In genomic region chr21:44485254-44485793, GRCh38 we compare ENCODE assay signal across 10 cellular contexts. TPM values are rescaled to one million over a fixed set of nuclear protein-coding genes. Genes with fewer than 3 reads are reported as not detected.
DNase-seq lines count a peak whose midpoint lies in the region; ATAC-seq lines count a peak whose summit lies in the region.
"Had no signal": no experiment of that assay in that cellular context is flagged by ENCODE, and none has a peak within 500 bp of the region (broad histone marks: within the 10 kb centered on the region; RNA-seq: fewer than 3 reads in every experiment).

No MANE protein-coding gene starts in this region.

- H3K9me3 Mint-ChIP-seq in activated naive CD4-positive, alpha-beta T cell treated with anti-CD3 and anti-CD28 coated beads, Interleukin-2, amount 10 ng/mL, durations not matched to agents 7 days and 5 days = peaks cover 3% of the 10 kb centered on the region
- H3K9me3 Mint-ChIP-seq in activated T-helper 17 cell treated with anti-CD3 and anti-CD28 coated beads, Interleukin-2, amount 50 U/mL, for 72 hours = no peaks in the 10 kb centered on the region

- CTCF ChIA-PET in activated naive CD4-positive, alpha-beta T cell treated with anti-CD3 and anti-CD28 coated beads, Interleukin-2, amount 10 ng/mL, durations not matched to agents 7 days and 5 days (lab: Charles Lee) = interaction anchor here (0.7 kb wide), 1 partner anchor 9 kb away, joined by 3 read pairs; no protein-coding TSS in a partner anchor

- H3K36me3 Mint-ChIP-seq in activated naive CD4-positive, alpha-beta T cell treated with anti-CD3 and anti-CD28 coated beads, Interleukin-2, amount 10 ng/mL, durations not matched to agents 7 days and 5 days = no peaks in the 10 kb centered on the region
- no peaks in the 10 kb centered on the region for H3K36me3 Mint-ChIP-seq in activated T-helper 17 cell treated with anti-CD3 and anti-CD28 coated beads, Interleukin-2, amount 50 U/mL, for 72 hours (ENCODE audit: low read depth)

- no peak overlapping the region for H3K27ac Mint-ChIP-seq in activated naive CD4-positive, alpha-beta T cell treated with anti-CD3 and anti-CD28 coated beads, Interleukin-2, amount 10 ng/mL, durations not matched to agents 7 days and 5 days
- H3K27ac Mint-ChIP-seq in activated T-helper 17 cell treated with anti-CD3 and anti-CD28 coated beads, Interleukin-2, amount 50 U/mL, for 72 hours = no peak overlapping the region

- H3K27me3 Mint-ChIP-seq in activated naive CD4-positive, alpha-beta T cell treated with anti-CD3 and anti-CD28 coated beads, Interleukin-2, amount 10 ng/mL, durations not matched to agents 7 days and 5 days = peaks cover 51% of the 10 kb centered on the region
- peaks cover 8% of the 10 kb centered on the region for H3K27me3 Mint-ChIP-seq in activated T-helper 17 cell treated with anti-CD3 and anti-CD28 coated beads, Interleukin-2, amount 50 U/mL, for 72 hours

- ATAC-seq in activated T-helper 17 cell treated with anti-CD3 and anti-CD28 coated beads, Interleukin-2, amount 50 U/mL, for 72 hours (replicated peaks) = peak; percentile 45
- ATAC-seq in HG02981 (IDR thresholded peaks at IDR 0.05; ENCODE audit: unreplicated experiment) (no peak), GM21381 (IDR thresholded peaks at IDR 0.05; ENCODE audit: unreplicated experiment) (no peak)

- H3K4me1 Mint-ChIP-seq in activated naive CD4-positive, alpha-beta T cell treated with anti-CD3 and anti-CD28 coated beads, Interleukin-2, amount 10 ng/mL, durations not matched to agents 7 days and 5 days = peaks cover 3% of the 10 kb centered on the region
- no peaks in the 10 kb centered on the region for H3K4me1 Mint-ChIP-seq in activated T-helper 17 cell treated with anti-CD3 and anti-CD28 coated beads, Interleukin-2, amount 50 U/mL, for 72 hours

- no peak overlapping the region for H3K4me3 Mint-ChIP-seq in activated naive CD4-positive, alpha-beta T cell treated with anti-CD3 and anti-CD28 coated beads, Interleukin-2, amount 10 ng/mL, durations not matched to agents 7 days and 5 days
- no peak overlapping the region for H3K4me3 Mint-ChIP-seq in activated T-helper 17 cell treated with anti-CD3 and anti-CD28 coated beads, Interleukin-2, amount 50 U/mL, for 72 hours

- DNase-seq in activated naive CD4-positive, alpha-beta T cell treated with Interleukin-2 at 50 U/mL for 16 hours = peak; percentile 14
- DNase-seq in activated naive CD4-positive, alpha-beta T cell treated with anti-CD3 and anti-CD28 coated beads, Interleukin-2, amount 10 ng/mL, durations not matched to agents 7 days and 5 days = no peak
- DNase-seq in islet precursor cell (peak; percentile 81), COLO829 (ENCODE audit: low spot score) (no peak)
- DNase-seq in stimulated activated CD8-positive, alpha-beta memory T cell treated with anti-CD3 and anti-CD28 coated beads, Interleukin-7, amount 100 ng/mL, for 4 hours (ENCODE audit: low read depth in 2 of 2) = peak; percentile 12 to 32

RNA-seq across cellular contexts. Expression of gene LRRC3, which starts 30.0 kb away (rescaled TPM):
- 1 to 10 TPM; 3.5 TPM for total RNA-seq in activated T-helper 17 cell treated with anti-CD3 and anti-CD28 coated beads, Interleukin-2, amount 50 U/mL, for 72 hours

RNA-seq across cellular contexts. Expression of gene KRTAP10-1, which starts 54.7 kb away (rescaled TPM):
- not detected for total RNA-seq in activated T-helper 17 cell treated with anti-CD3 and anti-CD28 coated beads, Interleukin-2, amount 50 U/mL, for 72 hours
- total RNA-seq: ovary, SJSA1 had no signal

Comparison
In these comparisons a context has a peak if more than half of its experiments do, and no peak if none do; other contexts are left out.
1. DNase-seq: peak in activated naive CD4-positive, alpha-beta T cell treated with Interleukin-2 at 50 U/mL for 16 hours (single experiment), islet precursor cell (single experiment) and stimulated activated CD8-positive, alpha-beta memory T cell treated with anti-CD3 and anti-CD28 coated beads, Interleukin-7, amount 100 ng/mL, for 4 hours (2 of 2); none in activated naive CD4-positive, alpha-beta T cell treated with anti-CD3 and anti-CD28 coated beads, Interleukin-2, amount 10 ng/mL, durations not matched to agents 7 days and 5 days (single experiment) and COLO829 (single experiment).